ENCODE assay signal across 8 cellular contexts in genomic region chr14:105487449-105487985, GRCh38. TPM values are rescaled to one million over a fixed set of nuclear protein-coding genes. Genes with fewer than 3 reads are reported as not detected.
DNase-seq lines count a peak whose midpoint lies in the region; ATAC-seq and TF ChIP-seq lines count a peak whose summit lies in the region.

No MANE protein-coding gene starts in this region.

- H3K79me2 ChIP-seq in neural progenitor cell (ENCODE audit: low read depth): no peaks in the 10 kb centered on the region

- H3K27me3 ChIP-seq in duodenal mucosa (ENCODE audit: control insufficient read depth in 1 of 2, insufficient read depth in 2 of 2, low read length in 2 of 2): peaks cover 0 to 6% of the 10 kb centered on the region in 2 donors
- H3K27me3 ChIP-seq in neural progenitor cell: peaks cover 53% of the 10 kb centered on the region

- TF ChIP-seq CTCF in neural progenitor cell (IDR thresholded peaks at IDR 0.05): no peak

- H4K20me1 ChIP-seq in neural progenitor cell (ENCODE audit: low read depth): peaks cover 13% of the 10 kb centered on the region

- H3K27ac ChIP-seq in duodenal mucosa (ENCODE audit: low read depth, low read length) (peak overlapping the region; percentile 75), neural progenitor cell (no peak overlapping the region)

- no peak overlapping the region for H2AFZ ChIP-seq in neural progenitor cell (replicated peaks)

- H3K9ac ChIP-seq in duodenal mucosa (ENCODE audit: low read depth in 1 of 2, low read length in 2 of 2): peak overlapping the region; percentile 71 to 81
- no peak overlapping the region for H3K9ac ChIP-seq in neural progenitor cell

- H3K9me3 ChIP-seq in duodenal mucosa (ENCODE audit: control insufficient read depth in 1 of 2, low read length in 2 of 2) (no peaks in the 10 kb centered on the region), neural progenitor cell (ENCODE audit: low read depth) (no peaks in the 10 kb centered on the region)

- H3K4me1 ChIP-seq in duodenal mucosa (ENCODE audit: control insufficient read depth in 1 of 2, insufficient read depth in 2 of 2, low read length in 2 of 2): peaks cover 44 to 71% of the 10 kb centered on the region in 2 donors
- peaks cover 29% of the 10 kb centered on the region for H3K4me1 ChIP-seq in neural progenitor cell

- peaks cover 0 to 1% of the 10 kb centered on the region in 2 donors for H3K36me3 ChIP-seq in duodenal mucosa (ENCODE audit: control insufficient read depth in 1 of 2, insufficient read depth in 2 of 2, low read length in 2 of 2)
- H3K36me3 ChIP-seq in neural progenitor cell: no peaks in the 10 kb centered on the region

- H3K4me2 ChIP-seq in neural progenitor cell: peak overlapping the region; percentile 69

- peak; percentile 31 for TF ChIP-seq POLR2A in GM18526 (IDR thresholded peaks at IDR 0.05; ENCODE audit: extremely low read depth, insufficient read length)

- H3K36me3 Mint-ChIP-seq in neural progenitor cell: no peaks in the 10 kb centered on the region

- ATAC-seq in SK-N-SH treated with all-trans-retinoic acid at 6 μM for 48 hours (no peak), GM18858 (IDR thresholded peaks at IDR 0.05; ENCODE audit: unreplicated experiment) (no peak)

- peaks cover 15% of the 10 kb centered on the region for H3K27me3 Mint-ChIP-seq in neural progenitor cell (ENCODE audit: insufficient read depth, low read depth)

- H3K4me3 ChIP-seq in duodenal mucosa (ENCODE audit: low read depth in 1 of 2, low read length in 2 of 2): peak overlapping the region; percentile 65 to 78
- peak overlapping the region; percentile 42 for H3K4me3 ChIP-seq in neural progenitor cell

- H3F3A ChIP-seq in neural progenitor cell (ENCODE audit: low read depth): peaks cover 32% of the 10 kb centered on the region

- no peak overlapping the region for H3K27ac Mint-ChIP-seq in neural progenitor cell

- H3K4me1 Mint-ChIP-seq in neural progenitor cell: peaks cover 29% of the 10 kb centered on the region

- no peaks in the 10 kb centered on the region for H3K9me3 Mint-ChIP-seq in neural progenitor cell

- peak overlapping the region; percentile 71 for H3K4me3 Mint-ChIP-seq in neural progenitor cell

- peak; percentile 52 to 77 (median 68) for DNase-seq in T-helper 1 cell
- peak; percentile 58 for DNase-seq in neural progenitor cell (ENCODE audit: low spot score)
- DNase-seq in NCI-H1048 (lab: John Stamatoyannopoulos, UW): no peak
- DNase-seq in mesenteric fat pad (ENCODE audit: low spot score): no peak

TF ChIP-seq in SK-N-SH treated with all-trans-retinoic acid at 6 μM for 48 hours, 23 proteins besides CTCF, POLR2A, EP300 and RAD21:
- TF ChIP-seq ZFP3 (CRISPR knock-in tag; IDR thresholded peaks at IDR 0.05) (no peak), POU6F1 (CRISPR knock-in tag; IDR thresholded peaks at IDR 0.05; ENCODE audit: borderline replicate concordance, low read depth) (no peak), TSHZ2 (CRISPR knock-in tag; IDR thresholded peaks at IDR 0.05) (no peak), ARNTL (CRISPR knock-in tag; IDR thresholded peaks at IDR 0.05; ENCODE audit: borderline replicate concordance, low read depth) (no peak), ISL1 (CRISPR knock-in tag; IDR thresholded peaks at IDR 0.05) (no peak), ZNF565 (CRISPR knock-in tag; conservative IDR thresholded peaks at IDR 0.05; ENCODE audit: low read depth) (no peak), SNAI2 (CRISPR knock-in tag; IDR thresholded peaks at IDR 0.05) (no peak), OSR1 (CRISPR knock-in tag; IDR thresholded peaks at IDR 0.05) (no peak), PPARA (CRISPR knock-in tag; IDR thresholded peaks at IDR 0.05; ENCODE audit: borderline replicate concordance) (no peak)

RNA-seq across cellular contexts. Expression of gene CRIP1, which starts 0.8 kb away (rescaled TPM):
- total RNA-seq in neural progenitor cell (ENCODE audit: low replicate concordance) (2.6 TPM in 1 of 2 replicates, not detected in the other), mesenteric fat pad (64.8 TPM)

RNA-seq across cellular contexts. Expression of gene TEDC1, which starts 3.5 kb away (rescaled TPM):
- total RNA-seq in neural progenitor cell (ENCODE audit: low replicate concordance): 3.6 and 25.0 TPM in 2 replicates
- total RNA-seq in mesenteric fat pad: 22.7 TPM

RNA-seq across cellular contexts. Expression of gene CRIP2, which starts 12.9 kb away (rescaled TPM):
- total RNA-seq in neural progenitor cell (ENCODE audit: low replicate concordance) (0.30 and 3.5 TPM in 2 replicates), mesenteric fat pad (82.8 TPM)

RNA-seq across cellular contexts. Expression of gene TMEM121, which starts 38.9 kb away (rescaled TPM):
- total RNA-seq in neural progenitor cell (ENCODE audit: low replicate concordance) (0.90 and 3.6 TPM in 2 replicates), mesenteric fat pad (2.1 TPM)

Comparison
In these comparisons a context has a peak if more than half of its experiments do, and no peak if none do; other contexts are left out.
1. DNase-seq: peak in T-helper 1 cell (5 of 5) and neural progenitor cell (single experiment); none in NCI-H1048 (single experiment) and mesenteric fat pad (single experiment).
2. RNA of gene CRIP1, which starts 0.8 kb away (total RNA-seq): 64.8 TPM in mesenteric fat pad (single experiment); 2.6 TPM in neural progenitor cell; every median in the first group is over 10 times any median in the second.
3. RNA of gene CRIP2, which starts 12.9 kb away (total RNA-seq): 82.8 TPM in mesenteric fat pad (single experiment); 0.30 to 3.5 TPM in neural progenitor cell; every median in the first group is over 10 times any median in the second.